ENCODE assay signal across 29 cellular contexts in genomic region chr4:177791188-177791587, GRCh38.
"Had no signal": no experiment of that assay in that cellular context is flagged by ENCODE, and none has a peak within 500 bp of the region (broad histone marks: within the 10 kb centered on the region; RNA-seq: fewer than 3 reads in every experiment).

No MANE protein-coding gene starts in this region.

- H3K27me3 Mint-ChIP-seq: stimulated activated memory B cell treated with anti-CD40 and anti-IgM and Interleukin-4, amounts not matched to agents 10 μg/mL and 1 μg/mL and 100 μg/mL, for 72 hours; stimulated activated naive B cell treated with anti-CD40 and anti-IgM and Interleukin-4, amounts not matched to agents 10 μg/mL and 1 μg/mL and 100 μg/mL, for 72 hours; stimulated activated naive CD8-positive, alpha-beta T cell treated with anti-CD3 and anti-CD28 coated beads, Interleukin-15, amount 100 ng/mL, for 72 hours; type B pancreatic cell had no signal

- H3K4me3 ChIP-seq: stomach, suprapubic skin, testis, thoracic aorta, thyroid gland, tibial artery, tibial nerve, transverse colon, upper lobe of left lung, upper lobe of right lung, uterus, vagina had no signal

- H3K4me1 Mint-ChIP-seq: stimulated activated effector memory CD8-positive, alpha-beta T cell treated with anti-CD3 and anti-CD28 coated beads, Interleukin-12 subunit alpha, Interleukin-12 subunit beta, amount 100 ng/mL, for 72 hours; stimulated activated memory B cell treated with anti-CD40 and anti-IgM and Interleukin-4, amounts not matched to agents 10 μg/mL and 1 μg/mL and 100 μg/mL, for 72 hours; stimulated activated naive B cell treated with anti-CD40 and anti-IgM and Interleukin-4, amounts not matched to agents 10 μg/mL and 1 μg/mL and 100 μg/mL, for 72 hours; stimulated activated naive CD8-positive, alpha-beta T cell treated with anti-CD3 and anti-CD28 coated beads, Interleukin-15, amount 100 ng/mL, for 72 hours had no signal

- H3K36me3 ChIP-seq: stomach, suprapubic skin, thoracic aorta, thyroid gland, tibial artery, tibial nerve, transverse colon, upper lobe of left lung, upper lobe of right lung, uterus, vagina had no signal

- DNase-seq: stimulated activated CD4-positive, alpha-beta T cell treated with anti-CD3 and anti-CD28 coated beads, Interleukin-2, amount 100 ng/mL, for 48 hours; stimulated activated CD4-positive, alpha-beta T cell treated with anti-CD3 and anti-CD28 coated beads, Interleukin-4, amount 100 ng/mL, for 1 hour; stimulated activated CD4-positive, alpha-beta T cell treated with anti-CD3 and anti-CD28 coated beads, Interleukin-4, amount 100 ng/mL, for 24 hours; stimulated activated CD4-positive, alpha-beta T cell treated with anti-CD3 and anti-CD28 coated beads, Interleukin-4, amount 100 ng/mL, for 4 hours; stimulated activated CD8-positive, alpha-beta memory T cell treated with anti-CD3 and anti-CD28 coated beads, Interleukin-4, amount 100 ng/mL, for 48 hours; stimulated activated naive B cell treated with anti-CD40 and anti-IgM and Interleukin-4, amounts not matched to agents 10 μg/mL and 1 μg/mL and 100 μg/mL, for 72 hours; stimulated activated naive CD4-positive, alpha-beta T cell; stimulated activated naive CD4-positive, alpha-beta T cell treated with Interleukin-2 at 50 U/mL for 16 hours; stimulated activated naive CD8-positive, alpha-beta T cell treated with anti-CD3 and anti-CD28 coated beads, Interleukin-15, amount 100 ng/mL, for 72 hours; stimulated activated naive CD8-positive, alpha-beta T cell treated with anti-CD3 and anti-CD28 coated beads, Interleukin-15, Interleukin-2, amounts not matched to agents 100 U/mL and 50 U/mL, for 24 hours; stomach; substantia nigra; testis; thyroid gland; tibial artery; transverse colon; trophoblast cell; upper lobe of left lung; upper lobe of right lung; uterus had no signal

- H3K4me1 ChIP-seq: stomach, suprapubic skin, testis, thyroid gland, tibial artery, tibial nerve, upper lobe of left lung, upper lobe of right lung, uterus, vagina had no signal

- H3K36me3 Mint-ChIP-seq: stimulated activated effector memory CD8-positive, alpha-beta T cell treated with anti-CD3 and anti-CD28 coated beads, Interleukin-12 subunit alpha, Interleukin-12 subunit beta, amount 100 ng/mL, for 72 hours; stimulated activated memory B cell treated with anti-CD40 and anti-IgM and Interleukin-4, amounts not matched to agents 10 μg/mL and 1 μg/mL and 100 μg/mL, for 72 hours; stimulated activated naive B cell treated with anti-CD40 and anti-IgM and Interleukin-4, amounts not matched to agents 10 μg/mL and 1 μg/mL and 100 μg/mL, for 72 hours; type B pancreatic cell had no signal

- H3K27ac Mint-ChIP-seq: stimulated activated effector memory CD8-positive, alpha-beta T cell treated with anti-CD3 and anti-CD28 coated beads, Interleukin-12 subunit alpha, Interleukin-12 subunit beta, amount 100 ng/mL, for 72 hours; stimulated activated memory B cell treated with anti-CD40 and anti-IgM and Interleukin-4, amounts not matched to agents 10 μg/mL and 1 μg/mL and 100 μg/mL, for 72 hours; stimulated activated naive B cell treated with anti-CD40 and anti-IgM and Interleukin-4, amounts not matched to agents 10 μg/mL and 1 μg/mL and 100 μg/mL, for 72 hours; stimulated activated naive CD8-positive, alpha-beta T cell treated with anti-CD3 and anti-CD28 coated beads, Interleukin-15, amount 100 ng/mL, for 72 hours; stimulated activated naive CD8-positive, alpha-beta T cell treated with anti-CD3 and anti-CD28 coated beads, Interleukin-15, Interleukin-2, amounts not matched to agents 100 ng/mL and 50 ng/mL, for 24 hours; type B pancreatic cell had no signal

- H3K9me3 Mint-ChIP-seq: stimulated activated effector memory CD8-positive, alpha-beta T cell treated with anti-CD3 and anti-CD28 coated beads, Interleukin-12 subunit alpha, Interleukin-12 subunit beta, amount 100 ng/mL, for 72 hours; stimulated activated memory B cell treated with anti-CD40 and anti-IgM and Interleukin-4, amounts not matched to agents 10 μg/mL and 1 μg/mL and 100 μg/mL, for 72 hours; stimulated activated naive CD8-positive, alpha-beta T cell treated with anti-CD3 and anti-CD28 coated beads, Interleukin-15, amount 100 ng/mL, for 72 hours; type B pancreatic cell had no signal

- FAIRE-seq: urothelium cell line had no signal

- H3K9me3 ChIP-seq: stomach, suprapubic skin, testis, thoracic aorta, thyroid gland, tibial artery, tibial nerve, transverse colon, upper lobe of left lung, upper lobe of right lung, uterus, vagina had no signal

- H3K27ac ChIP-seq: stomach, suprapubic skin, testis, thoracic aorta, thyroid gland, tibial artery, tibial nerve, transverse colon, upper lobe of left lung, upper lobe of right lung, uterus, vagina had no signal

- ATAC-seq: stimulated activated effector memory CD8-positive, alpha-beta T cell treated with anti-CD3 and anti-CD28 coated beads, Interleukin-12 subunit alpha, Interleukin-12 subunit beta, amount 100 ng/mL, for 72 hours; stimulated activated memory B cell treated with anti-CD40 and anti-IgM and Interleukin-4, amounts not matched to agents 10 μg/mL and 1 μg/mL and 100 μg/mL, for 72 hours; stimulated activated naive B cell treated with anti-CD40 and anti-IgM and Interleukin-4, amounts not matched to agents 10 μg/mL and 1 μg/mL and 100 μg/mL, for 72 hours; stimulated activated naive CD8-positive, alpha-beta T cell treated with anti-CD3 and anti-CD28 coated beads, Interleukin-15, amount 100 ng/mL, for 72 hours; stimulated activated naive CD8-positive, alpha-beta T cell treated with anti-CD3 and anti-CD28 coated beads, Interleukin-15, Interleukin-2, amounts not matched to agents 100 U/mL and 50 U/mL, for 24 hours; upper lobe of right lung had no signal

- H3K4me3 Mint-ChIP-seq: stimulated activated effector memory CD8-positive, alpha-beta T cell treated with anti-CD3 and anti-CD28 coated beads, Interleukin-12 subunit alpha, Interleukin-12 subunit beta, amount 100 ng/mL, for 72 hours; stimulated activated memory B cell treated with anti-CD40 and anti-IgM and Interleukin-4, amounts not matched to agents 10 μg/mL and 1 μg/mL and 100 μg/mL, for 72 hours; stimulated activated naive B cell treated with anti-CD40 and anti-IgM and Interleukin-4, amounts not matched to agents 10 μg/mL and 1 μg/mL and 100 μg/mL, for 72 hours; stimulated activated naive CD8-positive, alpha-beta T cell treated with anti-CD3 and anti-CD28 coated beads, Interleukin-15, amount 100 ng/mL, for 72 hours; stimulated activated naive CD8-positive, alpha-beta T cell treated with anti-CD3 and anti-CD28 coated beads, Interleukin-15, Interleukin-2, amounts not matched to agents 100 ng/mL and 50 ng/mL, for 24 hours; type B pancreatic cell had no signal

- H3K27me3 ChIP-seq: stomach, suprapubic skin, testis, thyroid gland, tibial artery, tibial nerve, transverse colon, upper lobe of left lung, upper lobe of right lung, uterus, vagina had no signal
